Comparison of ENCODE assay signal across 10 cellular contexts in the genomic region with DNA sequence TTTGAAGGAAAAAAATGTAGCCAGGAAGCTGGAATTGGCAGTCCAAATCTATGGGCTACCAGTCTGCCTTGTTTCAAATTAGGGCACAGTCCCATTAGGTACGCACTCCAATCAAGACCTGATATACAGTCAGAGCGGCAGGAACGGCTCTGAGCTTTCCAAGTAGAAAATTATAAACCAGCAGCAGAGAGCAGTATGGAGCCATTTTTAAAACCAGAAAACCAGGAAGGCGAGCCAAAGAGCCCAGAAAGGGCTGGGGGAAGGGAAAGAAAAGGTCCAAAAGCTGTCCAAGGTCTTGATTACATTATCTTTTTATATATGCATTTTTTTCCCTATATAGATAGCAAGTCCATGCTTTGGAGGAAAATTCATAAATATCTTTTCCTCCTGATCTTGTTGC.
DNase-seq lines count a peak whose midpoint lies in the region; ATAC-seq and TF ChIP-seq lines count a peak whose summit lies in the region.
"Had no signal": no experiment of that assay in that cellular context is flagged by ENCODE, and none has a peak within 500 bp of the region (broad histone marks: within the 10 kb centered on the region; RNA-seq: fewer than 3 reads in every experiment).

No MANE protein-coding gene starts in this region.

- no peak overlapping the region for H2BK20ac ChIP-seq in IMR-90 (ENCODE audit: low read depth, low read length)

- in situ Hi-C loops in IMR-90 (cut with MboI; ENCODE audit: low sequenced_read_pairs) = no loop called here

- TF ChIP-seq POLR2A in IMR-90 (IDR thresholded peaks at IDR 0.05; ENCODE audit: low read depth, low read length) = no peak

- no peak overlapping the region for H2BK15ac ChIP-seq in IMR-90 (ENCODE audit: low read depth, low read length)

- 0 out of 2 replicates have a peak, but pooled peaks have one; percentile 10 for TF ChIP-seq CTCF in IMR-90 (conservative IDR thresholded peaks at IDR 0.05; ENCODE audit: low read depth, low read length)

- H4K5ac ChIP-seq in IMR-90 (ENCODE audit: low read depth, low read length) = no peak overlapping the region

- dilution Hi-C loops in IMR-90 (cut with HindIII; ENCODE audit: low sequenced_read_pairs, unreplicated experiment) = no loop called here

- CTCF ChIA-PET in IMR-90 (lab: Yijun Ruan, JAX) = no interaction called here

- H3K4me3 ChIP-seq in IMR-90 (ENCODE audit: insufficient read depth, low read depth, low read length) = no peak overlapping the region
- no peak overlapping the region for H3K4me3 ChIP-seq in adipocyte (ENCODE audit: low read length)

- no peak overlapping the region for H4K8ac ChIP-seq in IMR-90 (ENCODE audit: low read depth in 2 of 2, low read length in 2 of 2)

- H3K4ac ChIP-seq in IMR-90 (ENCODE audit: low read depth, low read length) = no peak overlapping the region

- H2AFZ ChIP-seq in IMR-90 (replicated peaks; ENCODE audit: low read length, poor library complexity) = no peak overlapping the region

- POLR2A ChIA-PET in IMR-90 (lab: Charles Lee; ENCODE audit: unreplicated experiment) = no interaction called here

- peak; percentile 7; the same call in 1 of the 2 replicates for TF ChIP-seq RAD21 in IMR-90 (IDR thresholded peaks at IDR 0.05; ENCODE audit: low read length)

- no TSS peak for BruUV-seq in IMR-90 (replicated peaks; lab: Mats Ljungman, UMichigan)

- no peak overlapping the region for H3K23ac ChIP-seq in IMR-90 (ENCODE audit: low read depth, low read length)

- H3K18ac ChIP-seq in IMR-90 (ENCODE audit: low read depth, low read length) = no peak overlapping the region

- no peak overlapping the region for H3K27ac ChIP-seq in IMR-90 (ENCODE audit: insufficient read depth, low read length)
- H3K27ac ChIP-seq: KMS-11 had no signal

- H3K4me1 ChIP-seq in IMR-90 (ENCODE audit: control insufficient read depth, insufficient read depth, low read length) = no peaks in the 10 kb centered on the region
- peaks cover 21% of the 10 kb centered on the region for H3K4me1 ChIP-seq in adipocyte (ENCODE audit: control insufficient read depth, insufficient read depth, low read length)

- no peak overlapping the region for H4K91ac ChIP-seq in IMR-90 (ENCODE audit: insufficient read depth, low read depth, low read length)

- WGBS in IMR-90 (ENCODE audit: extremely low coverage in 2 of 2, insufficient read length in 1 of 2), 2 experiments = no CpG with 5 or more reads among the region's 4 CpGs

- H3K27me3 ChIP-seq in IMR-90 (ENCODE audit: control insufficient read depth, insufficient read depth, low read length) = no peaks in the 10 kb centered on the region
- no peaks in the 10 kb centered on the region for H3K27me3 ChIP-seq in adipocyte (replicated peaks; ENCODE audit: control insufficient read depth, insufficient read depth, low read length)

- DNase-seq in COLO829 (ENCODE audit: low spot score) = peak; percentile 3
- peak; percentile 1 for DNase-seq in IMR-90
- peak; percentile 16 for DNase-seq in adipocyte (ENCODE audit: low read depth)
- DNase-seq in left kidney (ENCODE audit: low read depth, low spot score) = peak; percentile 58
- no peak for DNase-seq in NOMO-1 (lab: John Stamatoyannopoulos, UW; ENCODE audit: unreplicated experiment in 2 of 2)
- DNase-seq in dermis blood vessel endothelial cell = no peak
- DNase-seq in stimulated activated CD4-positive, alpha-beta T cell treated with anti-CD3 and anti-CD28 coated beads, Interleukin-2, amount 100 ng/mL, for 24 hours = no peak
- DNase-seq: activated CD4-positive, alpha-beta T cell treated with anti-CD3 and anti-CD28 coated beads for 4 hours had no signal

- no peaks in the 10 kb centered on the region for H3K79me1 ChIP-seq in IMR-90 (ENCODE audit: low read depth in 1 of 2, low read length in 2 of 2)

- H3K14ac ChIP-seq in IMR-90 (replicated peaks; ENCODE audit: low read depth, low read length) = no peak overlapping the region

- H3K9me3 ChIP-seq in IMR-90 (ENCODE audit: control insufficient read depth, insufficient read depth, low read length) = no peaks in the 10 kb centered on the region
- H3K9me3 ChIP-seq in adipocyte (ENCODE audit: control insufficient read depth, low read length) = no peaks in the 10 kb centered on the region

- intact Hi-C loops in IMR-90 (cut with micrococcal nuclease) = loop anchor here (10.0 kb wide), 1 partner anchor 772 kb away; the partner anchor contains the start of gene PTBP2

- no peak overlapping the region for H2AK9ac ChIP-seq in IMR-90 (replicated peaks; ENCODE audit: low read depth, low read length, poor library complexity)

- ATAC-seq in IMR-90 (ENCODE audit: low read depth) = peak; percentile 49; the same call in 1 of the 2 replicates
- ATAC-seq in GM21825 (IDR thresholded peaks at IDR 0.05; ENCODE audit: unreplicated experiment) = no peak

- no peaks in the 10 kb centered on the region for H3K9me1 ChIP-seq in IMR-90 (ENCODE audit: insufficient read depth, low read length)

- H3K4me2 ChIP-seq in IMR-90 (ENCODE audit: low read depth, low read length) = no peak overlapping the region
- H3K4me2 ChIP-seq: KMS-11 had no signal

- no peak overlapping the region for H2BK5ac ChIP-seq in IMR-90 (ENCODE audit: low read depth, low read length, poor library complexity, severe bottlenecking)

- no peak overlapping the region for H3K56ac ChIP-seq in IMR-90 (ENCODE audit: extremely low read depth, insufficient read depth, low read length)

- H2AK5ac ChIP-seq in IMR-90 (ENCODE audit: low read depth, low read length) = no peak overlapping the region

- no peaks in the 10 kb centered on the region for H4K20me1 ChIP-seq in IMR-90 (ENCODE audit: insufficient read depth, low read length)

- no peaks in the 10 kb centered on the region for H3K36me3 ChIP-seq in IMR-90 (ENCODE audit: control insufficient read depth, insufficient read depth, low read length)
- no peaks in the 10 kb centered on the region for H3K36me3 ChIP-seq in adipocyte (ENCODE audit: control insufficient read depth, insufficient read depth, low read length, severe bottlenecking)

- no peak overlapping the region for H2BK120ac ChIP-seq in IMR-90 (ENCODE audit: low read depth, low read length)

- H3K9ac ChIP-seq in IMR-90 (ENCODE audit: low read depth, low read length) = no peak overlapping the region
- H3K9ac ChIP-seq in adipocyte (ENCODE audit: low read length) = no peak overlapping the region
- H3K9ac ChIP-seq: KMS-11 had no signal

TF ChIP-seq in IMR-90, 13 proteins besides CTCF, POLR2A, EP300 and RAD21:
- TF ChIP-seq CHD1 (IDR thresholded peaks at IDR 0.05; ENCODE audit: low read depth, low read length) = no peak
- TF ChIP-seq RFX5 (IDR thresholded peaks at IDR 0.05; ENCODE audit: low read depth, low read length) = no peak
- no peak for TF ChIP-seq ELK1 (IDR thresholded peaks at IDR 0.05; ENCODE audit: borderline replicate concordance, low read depth, low read length)
- TF ChIP-seq, protein P1, sequence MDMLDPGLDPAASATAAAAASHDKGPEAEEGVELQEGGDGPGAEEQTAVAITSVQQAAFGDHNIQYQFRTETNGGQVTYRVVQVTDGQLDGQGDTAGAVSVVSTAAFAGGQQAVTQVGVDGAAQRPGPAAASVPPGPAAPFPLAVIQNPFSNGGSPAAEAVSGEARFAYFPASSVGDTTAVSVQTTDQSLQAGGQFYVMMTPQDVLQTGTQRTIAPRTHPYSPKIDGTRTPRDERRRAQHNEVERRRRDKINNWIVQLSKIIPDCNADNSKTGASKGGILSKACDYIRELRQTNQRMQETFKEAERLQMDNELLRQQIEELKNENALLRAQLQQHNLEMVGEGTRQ (IDR thresholded peaks at IDR 0.05; ENCODE audit: low read depth, low read length) = no peak
- TF ChIP-seq RCOR1 (IDR thresholded peaks at IDR 0.05; ENCODE audit: insufficient replicate concordance, low read length) = no peak

Comparison
In these comparisons a context has a peak if more than half of its experiments do, and no peak if none do; other contexts are left out.
1. DNase-seq: peak in COLO829 (single experiment), IMR-90 (single experiment), adipocyte (single experiment) and left kidney (single experiment); none in NOMO-1 (0 of 2), dermis blood vessel endothelial cell (single experiment) and stimulated activated CD4-positive, alpha-beta T cell treated with anti-CD3 and anti-CD28 coated beads, Interleukin-2, amount 100 ng/mL, for 24 hours (0 of 2).